Comparison of ENCODE assay signal across 25 cellular contexts in the genomic region with DNA sequence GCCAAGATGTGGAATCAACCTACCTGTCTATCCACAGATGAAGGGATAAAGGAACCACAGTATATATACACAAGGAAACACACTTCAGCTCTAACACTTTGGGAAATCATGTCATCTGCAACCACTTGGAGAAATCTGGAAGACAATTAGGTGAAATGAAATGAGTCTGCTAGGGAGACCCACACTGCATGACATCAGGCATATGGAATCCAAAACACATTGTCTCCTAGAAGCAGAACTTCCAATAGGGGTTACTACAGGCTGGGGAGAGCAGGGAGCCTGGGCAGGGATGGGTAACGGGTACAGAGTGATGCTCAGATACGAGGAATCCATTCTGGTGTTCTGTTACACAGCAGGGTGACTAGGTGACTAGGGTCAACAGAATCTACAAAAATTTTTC. TPM values are rescaled to one million over a fixed set of nuclear protein-coding genes. Genes with fewer than 3 reads are reported as not detected.
DNase-seq lines count a peak whose midpoint lies in the region; ATAC-seq lines count a peak whose summit lies in the region.
"Had no signal": no experiment of that assay in that cellular context is flagged by ENCODE, and none has a peak within 500 bp of the region (broad histone marks: within the 10 kb centered on the region; RNA-seq: fewer than 3 reads in every experiment).

No MANE protein-coding gene starts in this region.

- no peaks in the 10 kb centered on the region for H3K4me1 ChIP-seq in aorta (ENCODE audit: control insufficient read depth in 1 of 2, insufficient read depth in 2 of 2, low read length in 2 of 2)
- H3K4me1 ChIP-seq: A549, adrenal gland had no signal

- no peaks in the 10 kb centered on the region for H3K27me3 ChIP-seq in aorta (ENCODE audit: control insufficient read depth in 1 of 2, insufficient read depth in 2 of 2, low read length in 1 of 2)
- H3K27me3 ChIP-seq: adrenal gland, hepatocyte had no signal

- H3K27ac Mint-ChIP-seq in activated T-cell treated with anti-CD3 and anti-CD28 coated beads, Interleukin-2, amount 50 U/mL, for 24 hours = peak overlapping the region; percentile 92
- H3K27ac Mint-ChIP-seq in activated naive CD8-positive, alpha-beta T cell treated with anti-CD3 and anti-CD28 coated beads for 36 hours = peak overlapping the region; percentile 1
- H3K27ac Mint-ChIP-seq: stimulated activated memory B cell treated with anti-CD40 and anti-IgM and Interleukin-4, amounts not matched to agents 10 μg/mL and 1 μg/mL and 100 μg/mL, for 72 hours had no signal

- DNase-seq in activated T-cell treated with anti-CD3 and anti-CD28 coated beads, Interleukin-2, amount 50 U/mL, for 24 hours = no peak
- DNase-seq in activated T-cell treated with anti-CD3 and anti-CD28 coated beads, Interleukin-2, amount 50 U/mL, for 1 hour = no peak
- DNase-seq in GM04503 (ENCODE audit: low read depth) (peak; percentile 51), kidney tubule cell (ENCODE audit: low spot score) (peak; percentile 37), aorta (no peak)
- DNase-seq in activated naive CD8-positive, alpha-beta T cell treated with anti-CD3 and anti-CD28 coated beads for 36 hours = no peak
- DNase-seq: activated CD4-positive, alpha-beta T cell treated with anti-CD3 and anti-CD28 coated beads, Interleukin-2, amount 50 U/mL, for 1 hour; activated T-cell treated with anti-CD3 and anti-CD28 coated beads for 4 hours; adrenal gland; CD4-positive, alpha-beta memory T cell; dermis blood vessel endothelial cell; DMS53; foreskin melanocyte; H7; islet precursor cell; naive thymus-derived CD4-positive, alpha-beta T cell; NCI-H1092 treated with DMSO at 0.1 percent for 48 hours; NCI-H2029; OCI-M1; SHP77 treated with DMSO at 0.1 percent for 48 hours had no signal

- peaks cover 95% of the 10 kb centered on the region for H3K36me3 Mint-ChIP-seq in activated T-cell treated with anti-CD3 and anti-CD28 coated beads, Interleukin-2, amount 50 U/mL, for 24 hours (ENCODE audit: low read depth)
- H3K36me3 Mint-ChIP-seq in activated naive CD8-positive, alpha-beta T cell treated with anti-CD3 and anti-CD28 coated beads for 36 hours = peaks cover 70% of the 10 kb centered on the region

- H3K4me3 ChIP-seq in aorta (ENCODE audit: low read length in 2 of 2) = no peak overlapping the region
- H3K4me3 ChIP-seq: A549, adrenal gland, hepatocyte had no signal

- intact Hi-C loops in aorta (cut with DNase I) = no loop called here

- no peak overlapping the region for H3K27ac ChIP-seq in aorta (ENCODE audit: low read depth in 1 of 2, low read length in 2 of 2)
- H3K27ac ChIP-seq: A549, adrenal gland, hepatocyte had no signal

- peaks cover 80% of the 10 kb centered on the region for H3K4me1 Mint-ChIP-seq in activated T-cell treated with anti-CD3 and anti-CD28 coated beads, Interleukin-2, amount 50 U/mL, for 24 hours (ENCODE audit: low read depth)
- peaks cover 65% of the 10 kb centered on the region for H3K4me1 Mint-ChIP-seq in activated naive CD8-positive, alpha-beta T cell treated with anti-CD3 and anti-CD28 coated beads for 36 hours

- no peaks in the 10 kb centered on the region for H3K27me3 Mint-ChIP-seq in activated T-cell treated with anti-CD3 and anti-CD28 coated beads, Interleukin-2, amount 50 U/mL, for 24 hours
- H3K27me3 Mint-ChIP-seq in activated naive CD8-positive, alpha-beta T cell treated with anti-CD3 and anti-CD28 coated beads for 36 hours = no peaks in the 10 kb centered on the region
- H3K27me3 Mint-ChIP-seq: CD4-positive, alpha-beta memory T cell; naive thymus-derived CD4-positive, alpha-beta T cell; stimulated activated memory B cell treated with anti-CD40 and anti-IgM and Interleukin-4, amounts not matched to agents 10 μg/mL and 1 μg/mL and 100 μg/mL, for 72 hours had no signal

- ATAC-seq in aorta (ENCODE audit: low FRiP score) (no peak), HG02938 (IDR thresholded peaks at IDR 0.05; ENCODE audit: unreplicated experiment) (no peak), GM21360 (IDR thresholded peaks at IDR 0.05; ENCODE audit: unreplicated experiment) (no peak)
- ATAC-seq: A549; naive thymus-derived CD4-positive, alpha-beta T cell; stimulated activated memory B cell treated with anti-CD40 and anti-IgM and Interleukin-4, amounts not matched to agents 10 μg/mL and 1 μg/mL and 100 μg/mL, for 72 hours had no signal

- 81 to 88% methylated on average over 2 of the region's 2 CpGs for WGBS in aorta, 2 donors

- peaks cover 8 to 11% of the 10 kb centered on the region in 2 donors for H3K36me3 ChIP-seq in aorta (ENCODE audit: control insufficient read depth in 1 of 2, insufficient read depth in 2 of 2, low read length in 1 of 2)

- no peaks in the 10 kb centered on the region for H3K9me3 ChIP-seq in aorta (ENCODE audit: control insufficient read depth, low read length)
- H3K9me3 ChIP-seq: A549, adrenal gland had no signal

- no peak overlapping the region for H3K4me3 Mint-ChIP-seq in activated T-cell treated with anti-CD3 and anti-CD28 coated beads, Interleukin-2, amount 50 U/mL, for 24 hours
- H3K4me3 Mint-ChIP-seq in activated naive CD8-positive, alpha-beta T cell treated with anti-CD3 and anti-CD28 coated beads for 36 hours = no peak overlapping the region
- H3K4me3 Mint-ChIP-seq: CD4-positive, alpha-beta memory T cell; naive thymus-derived CD4-positive, alpha-beta T cell; stimulated activated memory B cell treated with anti-CD40 and anti-IgM and Interleukin-4, amounts not matched to agents 10 μg/mL and 1 μg/mL and 100 μg/mL, for 72 hours had no signal

- H3K9me3 Mint-ChIP-seq in activated T-cell treated with anti-CD3 and anti-CD28 coated beads, Interleukin-2, amount 50 U/mL, for 24 hours = no peaks in the 10 kb centered on the region
- H3K9me3 Mint-ChIP-seq in activated naive CD8-positive, alpha-beta T cell treated with anti-CD3 and anti-CD28 coated beads for 36 hours = no peaks in the 10 kb centered on the region
- H3K9me3 Mint-ChIP-seq: CD4-positive, alpha-beta memory T cell; naive thymus-derived CD4-positive, alpha-beta T cell; stimulated activated memory B cell treated with anti-CD40 and anti-IgM and Interleukin-4, amounts not matched to agents 10 μg/mL and 1 μg/mL and 100 μg/mL, for 72 hours had no signal

RNA-seq across cellular contexts. Expression of gene RGL4, which starts 18.3 kb away (rescaled TPM):
- total RNA-seq in activated naive CD8-positive, alpha-beta T cell treated with anti-CD3 and anti-CD28 coated beads for 36 hours = 10 to 100 TPM; 17.1 to 17.4 TPM
- total RNA-seq in aorta = 1 to 10 TPM; 1.2 to 1.4 TPM
- under 1 TPM; 0.59 to 0.63 TPM for polyA plus RNA-seq in aorta
- total RNA-seq: dermis blood vessel endothelial cell, H7, hepatocyte had no signal
- polyA plus RNA-seq: A549 had no signal

RNA-seq across cellular contexts. Expression of gene ZNF70, which starts 41.8 kb away (rescaled TPM):
- 1 to 10 TPM; 1.9 to 2.4 TPM for total RNA-seq in activated naive CD8-positive, alpha-beta T cell treated with anti-CD3 and anti-CD28 coated beads for 36 hours
- 10 to 100 TPM in 1 of 2 donors, 1 to 10 TPM in 1; 9.8 to 14.0 TPM for total RNA-seq in aorta
- polyA plus RNA-seq in aorta = 1 to 10 TPM; 1.4 to 3.6 TPM

RNA-seq across cellular contexts. Expression of gene VPREB3, which starts 45.1 kb away (rescaled TPM):
- total RNA-seq in activated naive CD8-positive, alpha-beta T cell treated with anti-CD3 and anti-CD28 coated beads for 36 hours = under 1 TPM in 1 of 2 experiments, not detected in 1; 0.48 TPM
- under 1 TPM in 1 of 2 donors, not detected in 1; 0.69 TPM for total RNA-seq in aorta
- not detected for polyA plus RNA-seq in aorta
- total RNA-seq: CD4-positive, alpha-beta memory T cell; dermis blood vessel endothelial cell; H7; hepatocyte had no signal
- polyA plus RNA-seq: hepatocyte had no signal

RNA-seq across cellular contexts. Expression of gene C22orf15, which starts 53.7 kb away (rescaled TPM):
- total RNA-seq in activated naive CD8-positive, alpha-beta T cell treated with anti-CD3 and anti-CD28 coated beads for 36 hours = under 1 TPM; 0.33 to 0.74 TPM
- under 1 TPM in 1 of 2 donors, not detected in 1; 0.69 TPM for total RNA-seq in aorta
- under 1 TPM in 1 of 2 donors, not detected in 1; 0.23 TPM for polyA plus RNA-seq in aorta
- total RNA-seq: dermis blood vessel endothelial cell, hepatocyte had no signal
- polyA plus RNA-seq: A549 had no signal

RNA-seq across cellular contexts. Expression of gene CHCHD10, which starts 58.7 kb away (rescaled TPM):
- 100 to 1,000 TPM; 224 to 241 TPM for total RNA-seq in activated naive CD8-positive, alpha-beta T cell treated with anti-CD3 and anti-CD28 coated beads for 36 hours
- 10 to 100 TPM; 30.9 to 41.9 TPM for total RNA-seq in aorta
- polyA plus RNA-seq in aorta = 10 to 100 TPM; 58.5 to 68.4 TPM

Comparison
In these comparisons a context has a peak if more than half of its experiments do, and no peak if none do; other contexts are left out.
1. DNase-seq: peak in GM04503 (single experiment) and kidney tubule cell (single experiment); none in activated T-cell treated with anti-CD3 and anti-CD28 coated beads, Interleukin-2, amount 50 U/mL, for 24 hours (single experiment), activated T-cell treated with anti-CD3 and anti-CD28 coated beads, Interleukin-2, amount 50 U/mL, for 1 hour (single experiment), activated naive CD8-positive, alpha-beta T cell treated with anti-CD3 and anti-CD28 coated beads for 36 hours (single experiment) and aorta (0 of 2).
2. RNA of gene RGL4, which starts 18.3 kb away (total RNA-seq): 17.1 to 17.4 TPM in activated naive CD8-positive, alpha-beta T cell treated with anti-CD3 and anti-CD28 coated beads for 36 hours; 1.2 to 1.4 TPM in aorta; every median in the first group is over 4 times any median in the second.